In the genomic region with DNA sequence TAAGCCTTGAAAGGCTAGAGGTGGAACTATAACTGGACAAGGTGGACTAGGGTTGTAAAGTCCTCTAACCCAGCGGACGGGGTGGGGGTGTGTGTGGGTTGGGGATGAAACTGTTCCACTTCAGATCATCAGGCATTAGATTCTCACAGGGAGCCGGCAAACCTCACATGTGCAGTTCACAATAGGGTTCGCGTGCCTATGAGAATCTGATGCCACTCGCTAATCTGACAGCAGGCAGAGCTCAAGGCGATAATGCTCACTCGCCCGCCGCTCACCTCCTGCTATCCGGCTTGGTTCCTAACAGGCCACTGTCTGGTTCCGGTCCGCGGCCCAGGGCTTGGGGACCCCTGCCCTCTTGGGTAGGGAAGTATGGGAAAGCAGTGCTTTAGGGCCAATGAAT, we compare ENCODE assay signal across 8 cellular contexts. TPM values are rescaled to one million over a fixed set of nuclear protein-coding genes. Genes with fewer than 3 reads are reported as not detected.
DNase-seq lines count a peak whose midpoint lies in the region; ATAC-seq and TF ChIP-seq lines count a peak whose summit lies in the region.

No MANE protein-coding gene starts in this region.

- H3K36me3 Mint-ChIP-seq in osteocyte (ENCODE audit: unreplicated experiment) = peaks cover 20% of the 10 kb centered on the region

- peak overlapping the region; percentile 93 for H3K27ac Mint-ChIP-seq in osteocyte (ENCODE audit: unreplicated experiment)

- ATAC-seq in HCT116 = peak; percentile 7
- ATAC-seq in HG03442 (IDR thresholded peaks at IDR 0.05; ENCODE audit: unreplicated experiment) = no peak

- CTCF ChIA-PET in HCT116 (lab: Charles Lee) = no interaction called here

- H3K27me3 ChIP-seq in HCT116 (ENCODE audit: insufficient read depth, low read length) (no peaks in the 10 kb centered on the region), WERI-Rb-1 (ENCODE audit: insufficient read depth, low read depth, severe bottlenecking) (no peaks in the 10 kb centered on the region)

- intact Hi-C loops in HCT116 (cut with micrococcal nuclease) = loop anchor here (5.0 to 10.0 kb wide), 2 partner anchors 340 to 452 kb away; a partner anchor contains a TSS

- H3K27ac ChIP-seq in HCT116 (ENCODE audit: low read depth, low read length) (peak overlapping the region; percentile 84), WERI-Rb-1 (peak overlapping the region; percentile 96), epithelial cell of prostate (peak overlapping the region; percentile 67)

- POLR2A ChIA-PET in HCT116 (lab: Charles Lee) = interaction anchor here (1.0 kb wide), 1 partner anchor 9 kb away, joined by 3 read pairs; no protein-coding TSS in a partner anchor

- BruUV-seq in HCT116 (replicated peaks; lab: Mats Ljungman, UMichigan) = no TSS peak

- RAD21 ChIA-PET in HCT116 (lab: Charles Lee; ENCODE audit: low non-redundant PET in 1 of 2, low total read pairs in 2 of 2, uncharacterized antibody in 2 of 2, unreplicated experiment in 2 of 2) = no interaction called here

- DNase-seq in ACHN = peak; percentile 53
- DNase-seq in HCT116 (ENCODE audit: low read depth, low spot score) = peak; percentile 16
- DNase-seq in WERI-Rb-1 = peak; percentile 77
- DNase-seq in epithelial cell of prostate (ENCODE audit: low read depth, low spot score) = no peak
- no peak for DNase-seq in osteocyte (ENCODE audit: extremely low spot score, unreplicated experiment)
- DNase-seq in DMS153 (lab: John Stamatoyannopoulos, UW) = no peak
- no peak for DNase-seq in NCI-H187 (lab: John Stamatoyannopoulos, UW)

- peak overlapping the region; percentile 94 for H3K4me3 Mint-ChIP-seq in osteocyte (ENCODE audit: unreplicated experiment)

- peak overlapping the region; percentile 82 for H3K4me2 ChIP-seq in HCT116 (ENCODE audit: low read length)

- H3K9ac ChIP-seq in HCT116 (ENCODE audit: low read length) = peak overlapping the region; percentile 90

- H3K9me2 ChIP-seq in HCT116 (ENCODE audit: insufficient read depth) = no peaks in the 10 kb centered on the region

- H3K36me3 ChIP-seq in HCT116 (ENCODE audit: control insufficient read depth in 1 of 2, insufficient read depth in 2 of 2, low read length in 2 of 2) = peaks cover 33 to 37% of the 10 kb centered on the region in 2 experiments
- H3K36me3 ChIP-seq in WERI-Rb-1 = peaks cover 51% of the 10 kb centered on the region

- peaks cover 29% of the 10 kb centered on the region for H3K4me1 Mint-ChIP-seq in osteocyte (ENCODE audit: unreplicated experiment)

- in situ Hi-C loops in ACHN (cut with HindIII; ENCODE audit: low pct_ligation_motif_present, low pct_unique_long_range_greater_than_20kb, low sequenced_read_pairs) = no loop called here

- H3K27me3 Mint-ChIP-seq in osteocyte (ENCODE audit: unreplicated experiment) = no peaks in the 10 kb centered on the region

- TF ChIP-seq RAD21 in HCT116 (IDR thresholded peaks at IDR 0.05; ENCODE audit: low read depth) = no peak

- no peaks in the 10 kb centered on the region for H3K9me3 Mint-ChIP-seq in osteocyte (ENCODE audit: unreplicated experiment)

- no peak for TF ChIP-seq POLR2A in HCT116 (IDR thresholded peaks at IDR 0.05; ENCODE audit: borderline replicate concordance, extremely low read depth, insufficient read depth, insufficient read length)

- no peaks in the 10 kb centered on the region for H4K20me1 ChIP-seq in HCT116 (ENCODE audit: insufficient read depth)

- no peak for TF ChIP-seq CTCF in HCT116 (IDR thresholded peaks at IDR 0.05 in 2 of 3, conservative IDR thresholded peaks at IDR 0.05 in 1 of 3; ENCODE audit: borderline replicate concordance in 1 of 3, insufficient read depth in 1 of 3, low read depth in 2 of 3, low read length in 2 of 3)
- no peak for TF ChIP-seq CTCF in WERI-Rb-1 (IDR thresholded peaks at IDR 0.05; ENCODE audit: low read depth, low read length)
- TF ChIP-seq CTCF in osteocyte (IDR thresholded peaks at IDR 0.05) = no peak

- H2AFZ ChIP-seq in HCT116 (ENCODE audit: low read depth, low read length, poor library complexity, severe bottlenecking) = no peak overlapping the region

- peaks cover 94% of the 10 kb centered on the region for H3K79me2 ChIP-seq in HCT116 (ENCODE audit: insufficient read depth, low read length)

- peaks cover 12 to 23% of the 10 kb centered on the region in 2 experiments; a peak in 3 of 4 replicates for H3K4me1 ChIP-seq in HCT116 (ENCODE audit: control insufficient read depth in 1 of 2, insufficient read depth in 2 of 2, low read length in 2 of 2)

- H3K4me3 ChIP-seq in HCT116 (replicated peaks in 1 of 2; ENCODE audit: low read depth in 1 of 2, low read length in 2 of 2) (peak overlapping the region; percentile 73 to 82), WERI-Rb-1 (ENCODE audit: low read depth, low read length) (peak overlapping the region; percentile 90)

- no peaks in the 10 kb centered on the region for H3K9me3 ChIP-seq in HCT116 (ENCODE audit: control insufficient read depth in 1 of 2, insufficient read depth in 1 of 2, low read depth in 1 of 2, low read length in 2 of 2)
- H3K9me3 ChIP-seq in WERI-Rb-1 (ENCODE audit: severe bottlenecking) = no peaks in the 10 kb centered on the region

TF ChIP-seq in HCT116, 20 proteins besides CTCF, POLR2A, EP300 and RAD21:
- TF ChIP-seq, protein P1, sequence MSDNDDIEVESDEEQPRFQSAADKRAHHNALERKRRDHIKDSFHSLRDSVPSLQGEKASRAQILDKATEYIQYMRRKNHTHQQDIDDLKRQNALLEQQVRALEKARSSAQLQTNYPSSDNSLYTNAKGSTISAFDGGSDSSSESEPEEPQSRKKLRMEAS (IDR thresholded peaks at IDR 0.05) = no peak
- TF ChIP-seq ZFX (IDR thresholded peaks at IDR 0.05) (no peak), POLR2AphosphoS5 (IDR thresholded peaks at IDR 0.05; ENCODE audit: low read depth, low read length) (0 out of 2 replicates have a peak, but pooled peaks have one; percentile 16)

RNA-seq across cellular contexts. Expression of a gene that starts 1.0 kb away (rescaled TPM):
- total RNA-seq in HCT116 (2021; ENCODE audit: unreplicated experiment) (64.5 TPM), osteocyte (28.2 and 34.4 TPM in 2 replicates)
- 47.1 and 57.9 TPM in 2 replicates for polyA plus RNA-seq in HCT116 (2012)

RNA-seq across cellular contexts. Expression of a gene that starts 42.6 kb away (rescaled TPM):
- 35.7 TPM for total RNA-seq in HCT116 (2021; ENCODE audit: unreplicated experiment)
- 12.0 and 14.1 TPM in 2 replicates for polyA plus RNA-seq in HCT116 (2012)
- 17.8 and 18.6 TPM in 2 replicates for total RNA-seq in osteocyte

Comparison
In these comparisons a context has a peak if more than half of its experiments do, and no peak if none do; other contexts are left out.
1. DNase-seq: peak in ACHN (single experiment), HCT116 (single experiment) and WERI-Rb-1 (single experiment); none in epithelial cell of prostate (single experiment), osteocyte (single experiment), DMS153 (single experiment) and NCI-H187 (0 of 2).
2. Peak in every context shown above with its lines, with median percentiles within 50 percentile points of each other: H3K27ac ChIP-seq.